Comparison of ENCODE assay signal across 8 cellular contexts in the genomic region with DNA sequence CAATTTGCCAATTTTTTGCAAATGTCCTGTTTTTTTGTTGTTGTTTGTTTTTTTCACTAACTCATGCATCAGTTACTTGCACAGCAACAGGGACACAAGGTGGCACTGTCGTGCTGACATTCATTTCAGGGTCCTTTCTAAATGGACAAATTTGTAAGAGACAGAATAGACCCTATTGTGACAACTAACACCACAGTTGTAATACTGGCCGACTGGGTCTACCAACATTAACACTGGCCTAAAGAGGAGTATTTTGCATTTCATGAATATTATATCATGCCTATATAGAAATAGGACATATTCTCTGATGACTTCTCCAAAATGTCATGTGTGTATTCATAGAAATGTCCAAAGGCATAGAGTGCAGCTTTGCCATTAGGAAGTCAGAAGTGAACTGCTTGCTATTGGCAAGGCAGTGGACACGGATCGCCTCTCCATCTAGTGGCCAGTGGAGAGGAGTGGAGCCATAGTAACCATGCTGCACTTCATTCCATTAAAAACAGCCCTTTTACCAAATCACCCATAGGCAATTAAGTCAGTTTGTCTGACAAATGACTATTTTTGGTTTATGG. TPM values are rescaled to one million over a fixed set of nuclear protein-coding genes. Genes with fewer than 3 reads are reported as not detected.
DNase-seq lines count a peak whose midpoint lies in the region; ATAC-seq, FAIRE-seq and TF ChIP-seq lines count a peak whose summit lies in the region.

No MANE protein-coding gene starts in this region.

- no peak overlapping the region for H3K4me3 ChIP-seq in AG09309 (ENCODE audit: control insufficient read depth, low read depth, low read length)

- peak; percentile 65 for FAIRE-seq in endometrium (lab: Jason Lieb, UNC)

- ATAC-seq in GM18508 (IDR thresholded peaks at IDR 0.05; ENCODE audit: insufficient read depth, unreplicated experiment): peak; percentile 56
- ATAC-seq in HG03159 (IDR thresholded peaks at IDR 0.05; ENCODE audit: unreplicated experiment): peak; percentile 85
- ATAC-seq in stimulated activated naive CD8-positive, alpha-beta T cell treated with anti-CD3 and anti-CD28 coated beads, Interleukin-15, Interleukin-2, amounts not matched to agents 100 U/mL and 50 U/mL, for 24 hours: no peak

- DNase-seq in AG09309 (ENCODE audit: low read depth) (peak; percentile 38), NCI-H510A (lab: John Stamatoyannopoulos, UW) (peak; percentile 2), mucosa of gallbladder (ENCODE audit: low spot score) (peak; percentile 59)
- peak; percentile 16 to 19 for DNase-seq in activated CD8-positive, alpha-beta memory T cell treated with anti-CD3 and anti-CD28 coated beads for 4 hours (ENCODE audit: low read depth in 2 of 2)
- DNase-seq in stimulated activated naive CD8-positive, alpha-beta T cell treated with anti-CD3 and anti-CD28 coated beads, Interleukin-15, Interleukin-2, amounts not matched to agents 100 U/mL and 50 U/mL, for 24 hours: peak; percentile 58

- peak; percentile 93 for TF ChIP-seq CTCF in AG09309 (IDR thresholded peaks at IDR 0.05; ENCODE audit: control insufficient read depth, insufficient read depth, low read depth, low read length, missing control alignments)

RNA-seq across cellular contexts. Expression of gene ZBTB20, which starts 54.8 kb away (rescaled TPM):
- 75.9 TPM for total RNA-seq in mucosa of gallbladder

Comparison
In these comparisons a context has a peak if more than half of its experiments do, and no peak if none do; other contexts are left out.
1. DNase-seq: peak in every context shown above with its lines; median percentile 59 in mucosa of gallbladder; 58 in stimulated activated naive CD8-positive, alpha-beta T cell treated with anti-CD3 and anti-CD28 coated beads, Interleukin-15, Interleukin-2, amounts not matched to agents 100 U/mL and 50 U/mL, for 24 hours; 38 in AG09309; 18 in activated CD8-positive, alpha-beta memory T cell treated with anti-CD3 and anti-CD28 coated beads for 4 hours; 2 in NCI-H510A.